In the genomic region with DNA sequence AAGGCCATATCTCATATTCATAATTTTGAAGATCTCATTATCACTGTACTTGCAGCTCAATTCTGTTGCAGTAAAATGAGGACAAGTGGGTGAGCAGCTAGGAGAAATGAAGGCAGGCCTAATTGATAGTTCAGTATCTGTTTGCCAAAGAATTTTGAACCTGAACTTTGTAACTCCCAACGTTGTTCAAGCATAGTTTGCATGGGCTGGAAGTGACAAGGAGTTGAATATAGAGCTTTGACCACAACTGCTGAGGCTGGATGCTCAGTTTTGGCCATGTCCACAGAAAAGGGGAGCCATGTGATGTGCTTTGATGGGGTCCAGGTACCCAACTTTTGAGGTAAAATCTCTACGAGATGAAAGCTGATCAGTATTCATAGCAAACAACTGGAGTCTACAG, we compare ENCODE assay signal across 11 cellular contexts.
"Had no signal": no experiment of that assay in that cellular context is flagged by ENCODE, and none has a peak within 500 bp of the region (broad histone marks: within the 10 kb centered on the region; RNA-seq: fewer than 3 reads in every experiment).

No MANE protein-coding gene starts in this region.

- ATAC-seq: GM23338, HCT116 had no signal

- DNase-seq: GM23248, GOT3, H7, H9, HCEC 1CT, HFFc6 had no signal

- H3K27ac ChIP-seq: GM23248 had no signal

- H3K4me1 ChIP-seq: HAP-1 had no signal

- H3K36me3 ChIP-seq: HAP-1 had no signal

- H3K9me3 ChIP-seq: HAP-1 had no signal

- H3K9ac ChIP-seq: GM23248 had no signal

- H3K4me2 ChIP-seq: GM23338 had no signal

- FAIRE-seq: H1, H54 had no signal

- H2AFZ ChIP-seq: GM23248, GM23338 had no signal

- H3K4me3 ChIP-seq: GM23248, GM23338, HAP-1 had no signal
